In genomic region chr1:150620919-150621318, GRCh38 we compare ENCODE assay signal across 8 cellular contexts. TPM values are rescaled to one million over a fixed set of nuclear protein-coding genes. Genes with fewer than 3 reads are reported as not detected.
DNase-seq lines count a peak whose midpoint lies in the region; ATAC-seq and TF ChIP-seq lines count a peak whose summit lies in the region.

No MANE protein-coding gene starts in this region.

- no peaks in the 10 kb centered on the region for H3K27me3 ChIP-seq in left lung
- H3K27me3 ChIP-seq in subcutaneous abdominal adipose tissue (ENCODE audit: control insufficient read depth in 5 of 5, insufficient read depth in 4 of 5, low read length in 5 of 5): no peaks in the 10 kb centered on the region

- no peak for ATAC-seq in activated CD8-positive, alpha-beta T cell treated with anti-CD3 and anti-CD28 coated beads for 36 hours
- no peak for ATAC-seq in activated CD8-positive, alpha-beta T cell treated with anti-CD3 and anti-CD28 coated beads, Interleukin-2, amount 10 ng/mL, durations not matched to agents 7 days and 5 days
- no peak for ATAC-seq in activated T-helper 17 cell treated with anti-CD3 and anti-CD28 coated beads, Interleukin-2, amount 50 U/mL, for 72 hours (replicated peaks)
- no peak for ATAC-seq in left lung
- no peak for ATAC-seq in GM18867 (IDR thresholded peaks at IDR 0.05; ENCODE audit: unreplicated experiment)

- H3K4me1 Mint-ChIP-seq in activated CD8-positive, alpha-beta T cell treated with anti-CD3 and anti-CD28 coated beads for 36 hours (ENCODE audit: low read depth): peaks cover 68% of the 10 kb centered on the region
- peaks cover 54% of the 10 kb centered on the region for H3K4me1 Mint-ChIP-seq in activated CD8-positive, alpha-beta T cell treated with anti-CD3 and anti-CD28 coated beads, Interleukin-2, amount 10 ng/mL, durations not matched to agents 7 days and 5 days (ENCODE audit: low read depth)
- peaks cover 57% of the 10 kb centered on the region for H3K4me1 Mint-ChIP-seq in activated T-helper 17 cell treated with anti-CD3 and anti-CD28 coated beads, Interleukin-2, amount 50 U/mL, for 72 hours

- H3K27ac ChIP-seq in left lung (peak overlapping the region; percentile 62 to 65), subcutaneous abdominal adipose tissue (ENCODE audit: low read depth, low read length) (peak overlapping the region; percentile 78)

- H3K4me1 ChIP-seq in left lung (peaks cover 30 to 82% of the 10 kb centered on the region in 2 donors), subcutaneous abdominal adipose tissue (ENCODE audit: control insufficient read depth in 5 of 5, insufficient read depth in 5 of 5, low read length in 5 of 5) (peaks cover 4 to 45% (median 35%) of the 10 kb centered on the region in 5 donors)

- intact Hi-C loops in activated CD8-positive, alpha-beta T cell treated with anti-CD3 and anti-CD28 coated beads for 36 hours (cut with micrococcal nuclease): loop anchor here (10.0 kb wide), 1 partner anchor 136 kb away; the partner anchor contains the start of gene TARS2
- intact Hi-C loops in left lung (cut with DNase I): loop anchor here in 1 of 2 donors (5.0 kb wide), 1 partner anchor 59 kb away; no protein-coding TSS in a partner anchor

- no peak for TF ChIP-seq CTCF in activated CD8-positive, alpha-beta T cell treated with anti-CD3 and anti-CD28 coated beads for 36 hours (IDR thresholded peaks at IDR 0.05)
- TF ChIP-seq CTCF in left lung (IDR thresholded peaks at IDR 0.05): no peak

- no peak overlapping the region for H3K4me3 ChIP-seq in left lung
- no peak overlapping the region for H3K4me3 ChIP-seq in subcutaneous abdominal adipose tissue (ENCODE audit: low read depth in 1 of 5, low read length in 5 of 5)

- DNase-seq in activated CD8-positive, alpha-beta T cell treated with anti-CD3 and anti-CD28 coated beads for 36 hours: no peak
- DNase-seq in activated CD8-positive, alpha-beta T cell treated with anti-CD3 and anti-CD28 coated beads, Interleukin-2, amount 10 ng/mL, durations not matched to agents 7 days and 5 days: no peak
- DNase-seq in left lung (no peak), middle frontal gyrus (ENCODE audit: extremely low spot score, low spot score) (no peak), cortex of kidney (lab: John Stamatoyannopoulos, UW) (no peak)

- H3K4me3 Mint-ChIP-seq in activated CD8-positive, alpha-beta T cell treated with anti-CD3 and anti-CD28 coated beads for 36 hours: no peak overlapping the region
- no peak overlapping the region for H3K4me3 Mint-ChIP-seq in activated CD8-positive, alpha-beta T cell treated with anti-CD3 and anti-CD28 coated beads, Interleukin-2, amount 10 ng/mL, durations not matched to agents 7 days and 5 days
- H3K4me3 Mint-ChIP-seq in activated T-helper 17 cell treated with anti-CD3 and anti-CD28 coated beads, Interleukin-2, amount 50 U/mL, for 72 hours: peak overlapping the region; percentile 58

- peaks cover 67% of the 10 kb centered on the region for H3K36me3 Mint-ChIP-seq in activated CD8-positive, alpha-beta T cell treated with anti-CD3 and anti-CD28 coated beads for 36 hours (ENCODE audit: low read depth)
- peaks cover 67% of the 10 kb centered on the region for H3K36me3 Mint-ChIP-seq in activated CD8-positive, alpha-beta T cell treated with anti-CD3 and anti-CD28 coated beads, Interleukin-2, amount 10 ng/mL, durations not matched to agents 7 days and 5 days (ENCODE audit: low read depth)
- peaks cover 17% of the 10 kb centered on the region for H3K36me3 Mint-ChIP-seq in activated T-helper 17 cell treated with anti-CD3 and anti-CD28 coated beads, Interleukin-2, amount 50 U/mL, for 72 hours (ENCODE audit: low read depth)

- H3K36me3 ChIP-seq in left lung (peaks cover 0 to 77% of the 10 kb centered on the region in 2 donors), subcutaneous abdominal adipose tissue (ENCODE audit: control insufficient read depth in 5 of 5, insufficient read depth in 5 of 5, low read length in 5 of 5) (peaks cover 16 to 45% (median 30%) of the 10 kb centered on the region in 5 donors)

- no peaks in the 10 kb centered on the region for H3K9me3 Mint-ChIP-seq in activated CD8-positive, alpha-beta T cell treated with anti-CD3 and anti-CD28 coated beads for 36 hours
- H3K9me3 Mint-ChIP-seq in activated CD8-positive, alpha-beta T cell treated with anti-CD3 and anti-CD28 coated beads, Interleukin-2, amount 10 ng/mL, durations not matched to agents 7 days and 5 days (ENCODE audit: insufficient read depth): no peaks in the 10 kb centered on the region
- no peaks in the 10 kb centered on the region for H3K9me3 Mint-ChIP-seq in activated T-helper 17 cell treated with anti-CD3 and anti-CD28 coated beads, Interleukin-2, amount 50 U/mL, for 72 hours

- POLR2A ChIA-PET in activated CD8-positive, alpha-beta T cell treated with anti-CD3 and anti-CD28 coated beads for 36 hours (lab: Charles Lee): interaction anchor here (0.9 to 30.2 kb wide), 2 partner anchors 51 to 345 kb away, joined by 4 to 678 read pairs; partner anchors contain the start of gene MCL1
- POLR2A ChIA-PET in activated CD8-positive, alpha-beta T cell treated with anti-CD3 and anti-CD28 coated beads, Interleukin-2, amount 10 ng/mL, durations not matched to agents 7 days and 5 days (lab: Charles Lee): interaction anchor here (1.0 to 15.3 kb wide), 3 partner anchors 9 to 58 kb away, joined by 4 to 224 read pairs (median 169); partner anchors contain the start of genes ENSA and MCL1

- no peaks in the 10 kb centered on the region for H3K9me3 ChIP-seq in left lung
- H3K9me3 ChIP-seq in subcutaneous abdominal adipose tissue (ENCODE audit: control insufficient read depth in 5 of 5, low read length in 5 of 5): no peaks in the 10 kb centered on the region

- H3K9ac ChIP-seq in subcutaneous abdominal adipose tissue (ENCODE audit: low read length in 5 of 5): peak overlapping the region in 1 of 5 donors; percentile 63

- H3K27ac Mint-ChIP-seq in activated CD8-positive, alpha-beta T cell treated with anti-CD3 and anti-CD28 coated beads for 36 hours: peak overlapping the region; percentile 47
- no peak overlapping the region for H3K27ac Mint-ChIP-seq in activated CD8-positive, alpha-beta T cell treated with anti-CD3 and anti-CD28 coated beads, Interleukin-2, amount 10 ng/mL, durations not matched to agents 7 days and 5 days
- peak overlapping the region; percentile 78 for H3K27ac Mint-ChIP-seq in activated T-helper 17 cell treated with anti-CD3 and anti-CD28 coated beads, Interleukin-2, amount 50 U/mL, for 72 hours

- CTCF ChIA-PET in activated CD8-positive, alpha-beta T cell treated with anti-CD3 and anti-CD28 coated beads for 36 hours (lab: Charles Lee): interaction anchor here (0.7 to 19.1 kb wide), 14 partner anchors 7 to 301 kb away, joined by 3 to 324 read pairs (median 4); partner anchors contain the start of gene MCL1
- CTCF ChIA-PET in activated CD8-positive, alpha-beta T cell treated with anti-CD3 and anti-CD28 coated beads, Interleukin-2, amount 10 ng/mL, durations not matched to agents 7 days and 5 days (lab: Charles Lee): interaction anchor here (0.7 to 17.7 kb wide), 15 partner anchors 8 to 375 kb away, joined by 3 to 386 read pairs (median 5); partner anchors contain the start of genes ENSA and MCL1

- no peaks in the 10 kb centered on the region for H3K27me3 Mint-ChIP-seq in activated CD8-positive, alpha-beta T cell treated with anti-CD3 and anti-CD28 coated beads for 36 hours
- no peaks in the 10 kb centered on the region for H3K27me3 Mint-ChIP-seq in activated CD8-positive, alpha-beta T cell treated with anti-CD3 and anti-CD28 coated beads, Interleukin-2, amount 10 ng/mL, durations not matched to agents 7 days and 5 days (ENCODE audit: low read depth)
- H3K27me3 Mint-ChIP-seq in activated T-helper 17 cell treated with anti-CD3 and anti-CD28 coated beads, Interleukin-2, amount 50 U/mL, for 72 hours: no peaks in the 10 kb centered on the region

RNA-seq across cellular contexts. Expression of gene ENSA, which starts 8.5 kb away (rescaled TPM):
- total RNA-seq in activated CD8-positive, alpha-beta T cell treated with anti-CD3 and anti-CD28 coated beads for 36 hours: 100 to 1,000 TPM; 177 to 182 TPM
- total RNA-seq in activated CD8-positive, alpha-beta T cell treated with anti-CD3 and anti-CD28 coated beads, Interleukin-2, amount 10 ng/mL, durations not matched to agents 7 days and 5 days: 100 to 1,000 TPM; 208 to 214 TPM
- total RNA-seq in activated T-helper 17 cell treated with anti-CD3 and anti-CD28 coated beads, Interleukin-2, amount 50 U/mL, for 72 hours: 100 to 1,000 TPM; 136 to 199 TPM
- total RNA-seq in left lung: 100 to 1,000 TPM; 181 to 199 TPM

RNA-seq across cellular contexts. Expression of gene MCL1, which starts 41.5 kb away (rescaled TPM):
- 100 to 1,000 TPM; 207 TPM for total RNA-seq in activated CD8-positive, alpha-beta T cell treated with anti-CD3 and anti-CD28 coated beads for 36 hours
- total RNA-seq in activated CD8-positive, alpha-beta T cell treated with anti-CD3 and anti-CD28 coated beads, Interleukin-2, amount 10 ng/mL, durations not matched to agents 7 days and 5 days: 100 to 1,000 TPM; 249 to 261 TPM
- total RNA-seq in activated T-helper 17 cell treated with anti-CD3 and anti-CD28 coated beads, Interleukin-2, amount 50 U/mL, for 72 hours: 100 to 1,000 TPM; 235 to 351 TPM
- 100 to 1,000 TPM; 266 to 280 TPM for total RNA-seq in left lung
